Comparison of ENCODE assay signal across 1 cellular context in genomic region chr20:10665791-10666190, GRCh38.
TF ChIP-seq lines count a peak whose summit lies in the region.

No MANE protein-coding gene starts in this region.

TF ChIP-seq in HepG2, 621 proteins besides CTCF, POLR2A, EP300 and RAD21 (continues in another document):
- TF ChIP-seq POLR2AphosphoS2 (IDR thresholded peaks at IDR 0.05; ENCODE audit: low read depth, low read length) (0 out of 2 replicates have a peak, but pooled peaks have one; percentile 25), ZNF605 (CRISPR knock-in tag; IDR thresholded peaks at IDR 0.05) (0 out of 2 replicates have a peak, but pooled peaks have one; percentile 9), ZNF225 (CRISPR knock-in tag; IDR thresholded peaks at IDR 0.05) (no peak), ZHX2 (IDR thresholded peaks at IDR 0.05; ENCODE audit: low read depth) (no peak), ZHX2 (CRISPR knock-in tag; IDR thresholded peaks at IDR 0.05; ENCODE audit: borderline replicate concordance) (no peak), SUZ12 (IDR thresholded peaks at IDR 0.05; ENCODE audit: low read depth, low read length) (no peak), RORA (CRISPR knock-in tag; IDR thresholded peaks at IDR 0.05) (no peak), PATZ1 (CRISPR knock-in tag; IDR thresholded peaks at IDR 0.05) (0 out of 2 replicates have a peak, but pooled peaks have one; percentile 12), HOXA9 (CRISPR knock-in tag; IDR thresholded peaks at IDR 0.05; ENCODE audit: borderline replicate concordance) (no peak), TFE3 (CRISPR knock-in tag; IDR thresholded peaks at IDR 0.05) (no peak), ZNF777 (CRISPR knock-in tag; IDR thresholded peaks at IDR 0.05) (0 out of 2 replicates have a peak, but pooled peaks have one; percentile 23), ZNF292 (CRISPR knock-in tag; IDR thresholded peaks at IDR 0.05; ENCODE audit: borderline replicate concordance, low read depth) (no peak), RXRA (CRISPR knock-in tag; IDR thresholded peaks at IDR 0.05) (no peak), ZNF891 (CRISPR knock-in tag; IDR thresholded peaks at IDR 0.05) (0 out of 2 replicates have a peak, but pooled peaks have one; percentile 12), RBM22 (optimal IDR thresholded peaks at IDR 0.05; ENCODE audit: low read length) (peak; percentile 19), GABPA (IDR thresholded peaks at IDR 0.05; ENCODE audit: low read depth, low read length) (no peak), GABPA (CRISPR knock-in tag; IDR thresholded peaks at IDR 0.05; ENCODE audit: low read depth) (no peak), NR0B2 (CRISPR knock-in tag; IDR thresholded peaks at IDR 0.05) (no peak; the same call in 1 of the 2 replicates), ZNF562 (CRISPR knock-in tag; IDR thresholded peaks at IDR 0.05; ENCODE audit: borderline replicate concordance) (no peak), DNMT3B (CRISPR knock-in tag; conservative IDR thresholded peaks at IDR 0.05) (0 out of 2 replicates have a peak, but pooled peaks have one; percentile 8), ZNF713 (CRISPR knock-in tag; IDR thresholded peaks at IDR 0.05) (no peak), KLF9 (CRISPR knock-in tag; IDR thresholded peaks at IDR 0.05; ENCODE audit: low read depth) (no peak), ZNF317 (CRISPR knock-in tag; IDR thresholded peaks at IDR 0.05) (0 out of 2 replicates have a peak, but pooled peaks have one; percentile 31), GTF2F1 (IDR thresholded peaks at IDR 0.05; ENCODE audit: low read length) (no peak), CEBPB (IDR thresholded peaks at IDR 0.05; ENCODE audit: borderline replicate concordance, low read depth, low read length) (0 out of 2 replicates have a peak, but pooled peaks have one; percentile 25), MIER2 (CRISPR knock-in tag; IDR thresholded peaks at IDR 0.05) (no peak), ZSCAN31 (CRISPR knock-in tag; IDR thresholded peaks at IDR 0.05; ENCODE audit: low read depth) (no peak), ZNF501 (CRISPR knock-in tag; IDR thresholded peaks at IDR 0.05) (no peak), ZSCAN21 (CRISPR knock-in tag; IDR thresholded peaks at IDR 0.05; ENCODE audit: borderline replicate concordance) (no peak), NFYC (CRISPR knock-in tag; IDR thresholded peaks at IDR 0.05) (no peak), ZBTB44 (CRISPR knock-in tag; IDR thresholded peaks at IDR 0.05) (0 out of 2 replicates have a peak, but pooled peaks have one; percentile 39), TBX2 (CRISPR knock-in tag; IDR thresholded peaks at IDR 0.05; ENCODE audit: borderline replicate concordance) (no peak), NRL (CRISPR knock-in tag; IDR thresholded peaks at IDR 0.05; ENCODE audit: borderline replicate concordance) (no peak), ZMYM3 (CRISPR knock-in tag; IDR thresholded peaks at IDR 0.05) (no peak), KMT2A (CRISPR knock-in tag; IDR thresholded peaks at IDR 0.05) (no peak), ZMYM4 (CRISPR knock-in tag; IDR thresholded peaks at IDR 0.05) (peak; percentile 42; the same call in 1 of the 2 replicates), STAT5B (CRISPR knock-in tag; IDR thresholded peaks at IDR 0.05) (no peak), SIN3B (IDR thresholded peaks at IDR 0.05; ENCODE audit: low read length) (no peak)
- TF ChIP-seq, protein P1, sequence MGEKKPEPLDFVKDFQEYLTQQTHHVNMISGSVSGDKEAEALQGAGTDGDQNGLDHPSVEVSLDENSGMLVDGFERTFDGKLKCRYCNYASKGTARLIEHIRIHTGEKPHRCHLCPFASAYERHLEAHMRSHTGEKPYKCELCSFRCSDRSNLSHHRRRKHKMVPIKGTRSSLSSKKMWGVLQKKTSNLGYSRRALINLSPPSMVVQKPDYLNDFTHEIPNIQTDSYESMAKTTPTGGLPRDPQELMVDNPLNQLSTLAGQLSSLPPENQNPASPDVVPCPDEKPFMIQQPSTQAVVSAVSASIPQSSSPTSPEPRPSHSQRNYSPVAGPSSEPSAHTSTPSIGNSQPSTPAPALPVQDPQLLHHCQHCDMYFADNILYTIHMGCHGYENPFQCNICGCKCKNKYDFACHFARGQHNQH (CRISPR knock-in tag; IDR thresholded peaks at IDR 0.05): no peak
- TF ChIP-seq, protein P2, sequence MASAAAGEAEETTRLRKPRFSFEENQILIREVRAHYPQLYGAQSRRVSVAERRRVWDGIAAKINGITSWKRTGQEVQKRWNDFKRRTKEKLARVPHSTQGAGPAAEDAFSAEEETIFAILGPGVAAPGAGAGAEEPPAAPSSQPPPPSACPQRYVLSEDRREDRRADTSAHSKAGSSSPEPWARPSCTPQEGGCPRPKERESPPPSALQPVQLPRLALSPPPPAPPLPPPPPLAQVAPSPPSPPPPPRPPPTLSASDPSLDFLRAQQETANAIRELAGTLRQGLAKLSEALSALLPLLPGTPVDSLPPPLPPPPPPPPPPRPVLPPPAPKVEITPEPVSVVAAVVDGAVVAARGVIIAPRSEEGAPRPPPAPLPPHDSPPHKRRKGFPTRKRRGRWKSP (CRISPR knock-in tag; IDR thresholded peaks at IDR 0.05): no peak
- TF ChIP-seq, protein P3, sequence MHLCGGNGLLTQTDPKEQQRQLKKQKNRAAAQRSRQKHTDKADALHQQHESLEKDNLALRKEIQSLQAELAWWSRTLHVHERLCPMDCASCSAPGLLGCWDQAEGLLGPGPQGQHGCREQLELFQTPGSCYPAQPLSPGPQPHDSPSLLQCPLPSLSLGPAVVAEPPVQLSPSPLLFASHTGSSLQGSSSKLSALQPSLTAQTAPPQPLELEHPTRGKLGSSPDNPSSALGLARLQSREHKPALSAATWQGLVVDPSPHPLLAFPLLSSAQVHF (CRISPR knock-in tag; IDR thresholded peaks at IDR 0.05): no peak
- TF ChIP-seq, protein P4, sequence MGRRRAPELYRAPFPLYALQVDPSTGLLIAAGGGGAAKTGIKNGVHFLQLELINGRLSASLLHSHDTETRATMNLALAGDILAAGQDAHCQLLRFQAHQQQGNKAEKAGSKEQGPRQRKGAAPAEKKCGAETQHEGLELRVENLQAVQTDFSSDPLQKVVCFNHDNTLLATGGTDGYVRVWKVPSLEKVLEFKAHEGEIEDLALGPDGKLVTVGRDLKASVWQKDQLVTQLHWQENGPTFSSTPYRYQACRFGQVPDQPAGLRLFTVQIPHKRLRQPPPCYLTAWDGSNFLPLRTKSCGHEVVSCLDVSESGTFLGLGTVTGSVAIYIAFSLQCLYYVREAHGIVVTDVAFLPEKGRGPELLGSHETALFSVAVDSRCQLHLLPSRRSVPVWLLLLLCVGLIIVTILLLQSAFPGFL (CRISPR knock-in tag; IDR thresholded peaks at IDR 0.05): no peak
- TF ChIP-seq, protein P5, sequence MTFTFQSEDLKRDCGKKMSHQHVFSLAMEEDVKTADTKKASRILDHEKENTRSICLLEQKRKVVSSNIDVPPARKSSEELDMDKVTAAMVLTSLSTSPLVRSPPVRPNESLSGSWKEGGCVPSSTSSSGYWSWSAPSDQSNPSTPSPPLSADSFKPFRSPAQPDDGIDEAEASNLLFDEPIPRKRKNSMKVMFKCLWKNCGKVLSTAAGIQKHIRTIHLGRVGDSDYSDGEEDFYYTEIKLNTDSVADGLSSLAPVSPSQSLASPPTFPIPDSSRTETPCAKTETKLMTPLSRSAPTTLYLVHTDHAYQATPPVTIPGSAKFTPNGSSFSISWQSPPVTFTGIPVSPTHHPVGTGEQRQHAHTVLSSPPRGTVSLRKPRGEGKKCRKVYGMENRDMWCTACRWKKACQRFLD (CRISPR knock-in tag; IDR thresholded peaks at IDR 0.05; ENCODE audit: borderline replicate concordance): no peak
